18 cellular contexts compared by ENCODE assay signal in genomic region chr10:60979667-60980104, GRCh38. TPM values are rescaled to one million over a fixed set of nuclear protein-coding genes. Genes with fewer than 3 reads are reported as not detected.
"Had no signal": no experiment of that assay in that cellular context is flagged by ENCODE, and none has a peak within 500 bp of the region (broad histone marks: within the 10 kb centered on the region; RNA-seq: fewer than 3 reads in every experiment).

No MANE protein-coding gene starts in this region.

- H3K4me3 Mint-ChIP-seq: activated T-helper 17 cell treated with anti-CD3 and anti-CD28 coated beads, Interleukin-2, amount 50 U/mL, for 72 hours; central memory CD8-positive, alpha-beta T cell; naive thymus-derived CD8-positive, alpha-beta T cell; type B pancreatic cell had no signal

- H3K27ac ChIP-seq: brain microvascular endothelial cell, gastrocnemius medialis, heart left ventricle, neutrophil had no signal

- H3K36me3 ChIP-seq: brain microvascular endothelial cell, gastrocnemius medialis, heart left ventricle, neutrophil had no signal

- H3K27ac Mint-ChIP-seq: activated T-helper 17 cell treated with anti-CD3 and anti-CD28 coated beads, Interleukin-2, amount 50 U/mL, for 72 hours; naive thymus-derived CD8-positive, alpha-beta T cell; type B pancreatic cell had no signal

- ATAC-seq: activated T-helper 17 cell treated with anti-CD3 and anti-CD28 coated beads, Interleukin-2, amount 50 U/mL, for 72 hours; gastrocnemius medialis; heart left ventricle; left colon; naive thymus-derived CD8-positive, alpha-beta T cell had no signal

- H3K9me3 ChIP-seq: gastrocnemius medialis, heart left ventricle, neutrophil had no signal

- H3K36me3 Mint-ChIP-seq: naive thymus-derived CD8-positive, alpha-beta T cell; type B pancreatic cell had no signal

- H3K4me1 ChIP-seq: gastrocnemius medialis had no signal

- H3K4me3 ChIP-seq: gastrocnemius medialis, heart left ventricle, lung had no signal

- H3K9me3 Mint-ChIP-seq: activated T-helper 17 cell treated with anti-CD3 and anti-CD28 coated beads, Interleukin-2, amount 50 U/mL, for 72 hours; central memory CD8-positive, alpha-beta T cell; naive thymus-derived CD8-positive, alpha-beta T cell had no signal

- H3K4me1 Mint-ChIP-seq: activated T-helper 17 cell treated with anti-CD3 and anti-CD28 coated beads, Interleukin-2, amount 50 U/mL, for 72 hours; central memory CD8-positive, alpha-beta T cell; naive thymus-derived CD8-positive, alpha-beta T cell had no signal

- DNase-seq: activated CD4-positive, CD25-positive, alpha-beta regulatory T cell treated with anti-CD3 and anti-CD28 coated beads, Interleukin-2, amount 50 U/mL, for 72 hours; activated naive CD4-positive, alpha-beta T cell treated with Interleukin-2 at 50 U/mL for 16 hours; anterior cingulate cortex; brain microvascular endothelial cell; gastrocnemius medialis; heart left ventricle; left colon; naive thymus-derived CD8-positive, alpha-beta T cell; stimulated activated CD4-positive, alpha-beta T cell treated with anti-CD3 and anti-CD28 coated beads, Interleukin-15, amount 100 ng/mL, for 24 hours; stimulated activated CD4-positive, alpha-beta T cell treated with anti-CD3 and anti-CD28 coated beads, Interleukin-4, amount 100 ng/mL, for 1 hour; stimulated activated naive CD4-positive, alpha-beta T cell; substantia nigra; T1000 had no signal

- H3K27me3 Mint-ChIP-seq: type B pancreatic cell had no signal

- H3K27me3 ChIP-seq: brain microvascular endothelial cell, gastrocnemius medialis, heart left ventricle, neutrophil had no signal

RNA-seq across cellular contexts. Expression of gene RHOBTB1, which starts 35.7 kb away (rescaled TPM):
- polyA plus RNA-seq: naive thymus-derived CD8-positive, alpha-beta T cell had no signal
